ENCODE assay signal across 1 cellular context in genomic region chr11:106076923-106077608, GRCh38.
TF ChIP-seq lines count a peak whose summit lies in the region.

TSS of gene KBTBD3 (minus strand) at chr11:106077347. CDS start at chr11:106059097, 18,250 bp downstream.

TF ChIP-seq in WTC11, 78 proteins besides CTCF, POLR2A, EP300 and RAD21 (continued from another document and continues in another):
- TF ChIP-seq ZNF281 (CRISPR knock-in tag; IDR thresholded peaks at IDR 0.05) (no peak), IRF2 (CRISPR knock-in tag; IDR thresholded peaks at IDR 0.05; ENCODE audit: borderline replicate concordance, low read depth) (no peak), TEAD4 (CRISPR knock-in tag; IDR thresholded peaks at IDR 0.05) (no peak), ZNF532 (CRISPR knock-in tag; IDR thresholded peaks at IDR 0.05; ENCODE audit: borderline replicate concordance) (no peak), MLX (CRISPR knock-in tag; IDR thresholded peaks at IDR 0.05) (no peak), ZNF232 (CRISPR knock-in tag; IDR thresholded peaks at IDR 0.05) (0 out of 2 replicates have a peak, but pooled peaks have one; percentile 35), ZNF396 (CRISPR knock-in tag; IDR thresholded peaks at IDR 0.05; ENCODE audit: borderline replicate concordance) (no peak), PRDM15 (CRISPR knock-in tag; IDR thresholded peaks at IDR 0.05) (no peak), CBFB (CRISPR knock-in tag; IDR thresholded peaks at IDR 0.05; ENCODE audit: low read depth) (no peak), ZNF317 (CRISPR knock-in tag; IDR thresholded peaks at IDR 0.05; ENCODE audit: borderline replicate concordance, low read depth) (no peak), NFATC4 (CRISPR knock-in tag; IDR thresholded peaks at IDR 0.05) (no peak), ZNF425 (CRISPR knock-in tag; conservative IDR thresholded peaks at IDR 0.05) (no peak), ARID4B (CRISPR knock-in tag; IDR thresholded peaks at IDR 0.05; ENCODE audit: borderline replicate concordance) (no peak), ZNF423 (CRISPR knock-in tag; IDR thresholded peaks at IDR 0.05) (no peak), HMGA2 (CRISPR knock-in tag; IDR thresholded peaks at IDR 0.05) (no peak), NFYB (CRISPR knock-in tag; conservative IDR thresholded peaks at IDR 0.05; ENCODE audit: low read depth) (peak; percentile 81), ZNF512 (CRISPR knock-in tag; IDR thresholded peaks at IDR 0.05; ENCODE audit: borderline replicate concordance) (no peak), TCF7 (CRISPR knock-in tag; IDR thresholded peaks at IDR 0.05; ENCODE audit: low read depth) (no peak), ETV6 (CRISPR knock-in tag; IDR thresholded peaks at IDR 0.05) (peak; percentile 66; the same call in 1 of the 2 replicates), MXD4 (CRISPR knock-in tag; IDR thresholded peaks at IDR 0.05; ENCODE audit: borderline replicate concordance) (no peak), ATF1 (CRISPR knock-in tag; IDR thresholded peaks at IDR 0.05) (no peak), SMAD3 (CRISPR knock-in tag; IDR thresholded peaks at IDR 0.05; ENCODE audit: borderline replicate concordance) (peak; percentile 50; the same call in 1 of the 2 replicates), NFE2L1 (CRISPR knock-in tag; IDR thresholded peaks at IDR 0.05) (no peak), NR2C2 (CRISPR knock-in tag; IDR thresholded peaks at IDR 0.05) (no peak), SP1 (CRISPR knock-in tag; conservative IDR thresholded peaks at IDR 0.05) (no peak; the same call in none of the 2 replicates), ELF4 (CRISPR knock-in tag; IDR thresholded peaks at IDR 0.05; ENCODE audit: low read depth) (no peak), E2F1 (CRISPR knock-in tag; IDR thresholded peaks at IDR 0.05) (no peak), ZNF138 (CRISPR knock-in tag; conservative IDR thresholded peaks at IDR 0.05) (no peak), TP53 (CRISPR knock-in tag; IDR thresholded peaks at IDR 0.05) (no peak), ERG (CRISPR knock-in tag; IDR thresholded peaks at IDR 0.05) (peak; percentile 70; the same call in 1 of the 2 replicates), ZNF263 (CRISPR knock-in tag; IDR thresholded peaks at IDR 0.05; ENCODE audit: low read depth) (no peak), ZNF671 (CRISPR knock-in tag; IDR thresholded peaks at IDR 0.05) (no peak), ZMAT4 (CRISPR knock-in tag; IDR thresholded peaks at IDR 0.05) (no peak)
